In genomic region chr14:76884394-76884793, GRCh38 we compare ENCODE assay signal across 21 cellular contexts. TPM values are rescaled to one million over a fixed set of nuclear protein-coding genes. Genes with fewer than 3 reads are reported as not detected.
A peak's percentile ranks its signal among the peaks of the same experiment; 100 is the strongest.
DNase-seq lines count a peak whose midpoint lies in the region; ATAC-seq and TF ChIP-seq lines count a peak whose summit lies in the region.
"Had no signal": no experiment of that assay in that cellular context is flagged by ENCODE, and none has a peak within 500 bp of the region (broad histone marks: within the 10 kb centered on the region; RNA-seq: fewer than 3 reads in every experiment).

No MANE protein-coding gene starts in this region.

- POLR2A ChIA-PET in naive thymus-derived CD4-positive, alpha-beta T cell (lab: Charles Lee), result no interaction called here

- no peaks in the 10 kb centered on the region for H3K9me3 ChIP-seq in right cardiac atrium (ENCODE audit: control insufficient read depth, low read length)
- H3K9me3 ChIP-seq in gastroesophageal sphincter, result no peaks in the 10 kb centered on the region
- no peaks in the 10 kb centered on the region for H3K9me3 ChIP-seq in trophoblast cell (ENCODE audit: insufficient read depth, low read depth, low read length)
- no peaks in the 10 kb centered on the region for H3K9me3 ChIP-seq in vagina
- H3K9me3 ChIP-seq in naive thymus-derived CD4-positive, alpha-beta T cell (ENCODE audit: control insufficient read depth in 2 of 3, low read length in 3 of 3), result no peaks in the 10 kb centered on the region
- H3K9me3 ChIP-seq: A549, Peyer's patch had no signal

- TF ChIP-seq EP300 in gastroesophageal sphincter (IDR thresholded peaks at IDR 0.05), result no peak

- H3K18ac ChIP-seq in trophoblast cell (ENCODE audit: low read length), result no peak overlapping the region

- H3K36me3 Mint-ChIP-seq in naive thymus-derived CD4-positive, alpha-beta T cell, result no peaks in the 10 kb centered on the region

- H3K36me3 ChIP-seq in gastroesophageal sphincter (no peaks in the 10 kb centered on the region), trophoblast cell (ENCODE audit: control insufficient read depth in 1 of 2, insufficient read depth in 2 of 2, low read length in 2 of 2) (no peaks in the 10 kb centered on the region), vagina (no peaks in the 10 kb centered on the region)
- no peaks in the 10 kb centered on the region for H3K36me3 ChIP-seq in naive thymus-derived CD4-positive, alpha-beta T cell (ENCODE audit: control insufficient read depth in 2 of 3, insufficient read depth in 3 of 3, low read length in 3 of 3)
- H3K36me3 ChIP-seq: Peyer's patch had no signal

- no peak overlapping the region for H3K4ac ChIP-seq in trophoblast cell (ENCODE audit: low read depth, low read length)

- H2AFZ ChIP-seq in trophoblast cell (ENCODE audit: insufficient read depth, low read length, poor library complexity), result no peak overlapping the region

- H2AK5ac ChIP-seq in trophoblast cell (ENCODE audit: low read length), result no peak overlapping the region

- no peak overlapping the region for H4K12ac ChIP-seq in trophoblast cell (ENCODE audit: low read depth, low read length)

- H4K91ac ChIP-seq in trophoblast cell (ENCODE audit: low read depth, low read length), result peak overlapping the region; percentile 30

- H3K79me2 ChIP-seq in trophoblast cell (ENCODE audit: control insufficient read depth, insufficient read depth, low read length, poor library complexity), result peaks cover 2% of the 10 kb centered on the region

- no peak overlapping the region for H3K4me3 Mint-ChIP-seq in naive thymus-derived CD4-positive, alpha-beta T cell

- H3K14ac ChIP-seq in trophoblast cell (ENCODE audit: low read length), result peak overlapping the region; percentile 18

- no peak overlapping the region for H3K9ac ChIP-seq in trophoblast cell (ENCODE audit: low read length)

- CTCF ChIA-PET in naive thymus-derived CD4-positive, alpha-beta T cell (lab: Charles Lee), result interaction anchor here (1.1 kb wide), 1 partner anchor 10 kb away, joined by 9 read pairs; no protein-coding TSS in a partner anchor

- H3K27ac ChIP-seq in right cardiac atrium (ENCODE audit: low read length), result peak overlapping the region; percentile 26
- peak overlapping the region in 3 of 4 donors; percentile 17 to 68 (median 64) for H3K27ac ChIP-seq in gastroesophageal sphincter
- no peak overlapping the region for H3K27ac ChIP-seq in trophoblast cell (ENCODE audit: low read depth, low read length)
- H3K27ac ChIP-seq in vagina, result peak overlapping the region; percentile 49
- no peak overlapping the region for H3K27ac ChIP-seq in naive thymus-derived CD4-positive, alpha-beta T cell (ENCODE audit: low read depth, low read length)
- H3K27ac ChIP-seq: C4-2B, Peyer's patch had no signal

- no peaks in the 10 kb centered on the region for H3K79me1 ChIP-seq in trophoblast cell (ENCODE audit: low read length)

- no peak overlapping the region for H2BK5ac ChIP-seq in trophoblast cell (ENCODE audit: low read depth, low read length, poor library complexity)

- peak overlapping the region; percentile 10 for H2BK120ac ChIP-seq in trophoblast cell (ENCODE audit: insufficient read depth, low read length, poor library complexity)

- no peaks in the 10 kb centered on the region for H3K9me3 Mint-ChIP-seq in naive thymus-derived CD4-positive, alpha-beta T cell

- peaks cover 7 to 13% (median 7%) of the 10 kb centered on the region in 7 donors for H3K4me1 Mint-ChIP-seq in naive thymus-derived CD4-positive, alpha-beta T cell

- 78% methylated on average over 6 of the region's 6 CpGs for WGBS in right cardiac atrium
- 75 to 100% methylated on average over 1 of the region's 6 CpGs for WGBS in gastroesophageal sphincter (ENCODE audit: low coverage in 1 of 2), 2 donors
- no CpG with 5 or more reads among the region's 6 CpGs for WGBS in trophoblast cell (ENCODE audit: extremely low coverage, insufficient coverage, insufficient read length)

- peak in 1 of 3 donors; percentile 56 for DNase-seq in right cardiac atrium
- DNase-seq in Right ventricle myocardium superior, result no peak
- DNase-seq in trophoblast cell, result no peak
- DNase-seq in vagina (ENCODE audit: extremely low spot score in 2 of 2), result no peak
- DNase-seq in naive thymus-derived CD4-positive, alpha-beta T cell, result no peak
- DNase-seq in dermis blood vessel endothelial cell, result no peak
- DNase-seq in cerebellum (ENCODE audit: low spot score), result no peak
- DNase-seq: GDM1, Karpas-422, MM.1S, NCI-H1092 treated with DMSO at 0.1 percent for 48 hours, NCI-H1694, NCI-H2107, NCI-H2227 treated with DMSO at 0.1 percent for 48 hours, NCI-H524 treated with DMSO at 0.1 percent for 48 hours, Peyer's patch, SHP77 treated with DMSO at 0.1 percent for 48 hours had no signal

- peaks cover 0 to 18% (median 0%) of the 10 kb centered on the region in 5 donors for H3K27me3 Mint-ChIP-seq in naive thymus-derived CD4-positive, alpha-beta T cell

- TF ChIP-seq POLR2A in gastroesophageal sphincter (IDR thresholded peaks at IDR 0.05) (no peak), vagina (IDR thresholded peaks at IDR 0.05) (no peak)

- intact Hi-C loops in right cardiac atrium (cut with DNase I) (no loop called here), Right ventricle myocardium superior (cut with DNase I) (no loop called here), vagina (cut with DNase I) (no loop called here)
- intact Hi-C loops in naive thymus-derived CD4-positive, alpha-beta T cell (cut with micrococcal nuclease), result no loop called here

- H2BK12ac ChIP-seq in trophoblast cell (ENCODE audit: low read length), result peak overlapping the region; percentile 51

- H3K4me3 ChIP-seq in right cardiac atrium (ENCODE audit: low read length), result no peak overlapping the region
- H3K4me3 ChIP-seq in gastroesophageal sphincter, result no peak overlapping the region
- no peak overlapping the region for H3K4me3 ChIP-seq in trophoblast cell (ENCODE audit: low read depth, low read length)
- no peak overlapping the region for H3K4me3 ChIP-seq in vagina
- no peak overlapping the region for H3K4me3 ChIP-seq in naive thymus-derived CD4-positive, alpha-beta T cell (ENCODE audit: low read length)
- H3K4me3 ChIP-seq: A549, GM12878, Peyer's patch had no signal

- ATAC-seq in right cardiac atrium, result no peak
- no peak for ATAC-seq in Right ventricle myocardium superior (ENCODE audit: poor library complexity)
- ATAC-seq in gastroesophageal sphincter, result no peak
- ATAC-seq in naive thymus-derived CD4-positive, alpha-beta T cell, result no peak
- ATAC-seq: GM12878 had no signal

- H3K4me1 ChIP-seq in right cardiac atrium (ENCODE audit: control insufficient read depth, insufficient read depth, low read length) (no peaks in the 10 kb centered on the region), gastroesophageal sphincter (peaks cover 0 to 2% (median 0%) of the 10 kb centered on the region in 3 donors), trophoblast cell (ENCODE audit: control insufficient read depth in 1 of 2, insufficient read depth in 2 of 2, low read length in 2 of 2) (peaks cover 7 to 13% of the 10 kb centered on the region in 2 experiments), vagina (peaks cover 27% of the 10 kb centered on the region)
- no peaks in the 10 kb centered on the region for H3K4me1 ChIP-seq in naive thymus-derived CD4-positive, alpha-beta T cell (ENCODE audit: control insufficient read depth in 2 of 2, insufficient read depth in 2 of 2, low read length in 2 of 2)
- H3K4me1 ChIP-seq: A549, Peyer's patch had no signal

- TF ChIP-seq CTCF in gastroesophageal sphincter (IDR thresholded peaks at IDR 0.05), result no peak
- TF ChIP-seq CTCF in vagina (IDR thresholded peaks at IDR 0.05), result no peak

- H3K27ac Mint-ChIP-seq in naive thymus-derived CD4-positive, alpha-beta T cell, result no peak overlapping the region

- H4K8ac ChIP-seq in trophoblast cell (ENCODE audit: low read depth, low read length), result no peak overlapping the region

- no peak overlapping the region for H3K4me2 ChIP-seq in trophoblast cell (ENCODE audit: low read length)
- H3K4me2 ChIP-seq: A549 had no signal

- H3K27me3 ChIP-seq in right cardiac atrium (ENCODE audit: control insufficient read depth, insufficient read depth) (no peaks in the 10 kb centered on the region), gastroesophageal sphincter (no peaks in the 10 kb centered on the region), trophoblast cell (ENCODE audit: insufficient read depth, low read length) (no peaks in the 10 kb centered on the region), vagina (no peaks in the 10 kb centered on the region)
- H3K27me3 ChIP-seq in naive thymus-derived CD4-positive, alpha-beta T cell (ENCODE audit: control insufficient read depth in 2 of 2, insufficient read depth in 2 of 2, low read length in 2 of 2), result no peaks in the 10 kb centered on the region
- H3K27me3 ChIP-seq: Peyer's patch had no signal

- no peak overlapping the region for H3K23ac ChIP-seq in trophoblast cell (ENCODE audit: low read length)

RNA-seq across cellular contexts. Expression of gene LRRC74A, which starts 58.2 kb away (rescaled TPM):
- total RNA-seq in right cardiac atrium (1 to 10 TPM in 1 of 4 donors, not detected in 3; 1.1 TPM), Right ventricle myocardium superior (not detected), gastroesophageal sphincter (not detected), vagina (not detected), dermis blood vessel endothelial cell (not detected in 2 replicates), cerebellum (not detected)
- polyA plus RNA-seq in right cardiac atrium, result not detected
- polyA plus RNA-seq in trophoblast cell (2013), result not detected in 2 replicates
- not detected for total RNA-seq in naive thymus-derived CD4-positive, alpha-beta T cell
- polyA plus RNA-seq in naive thymus-derived CD4-positive, alpha-beta T cell, result not detected
- total RNA-seq: GM12878, Peyer's patch had no signal
- polyA plus RNA-seq: A549, GM12878 had no signal

Comparison
In these comparisons a context has a peak if more than half of its experiments do, and no peak if none do; other contexts are left out.
1. H3K27ac ChIP-seq: peak in right cardiac atrium (single experiment), gastroesophageal sphincter (3 of 4) and vagina (single experiment); none in trophoblast cell (single experiment) and naive thymus-derived CD4-positive, alpha-beta T cell (single experiment).